8 cellular contexts compared by ENCODE assay signal in the genomic region with DNA sequence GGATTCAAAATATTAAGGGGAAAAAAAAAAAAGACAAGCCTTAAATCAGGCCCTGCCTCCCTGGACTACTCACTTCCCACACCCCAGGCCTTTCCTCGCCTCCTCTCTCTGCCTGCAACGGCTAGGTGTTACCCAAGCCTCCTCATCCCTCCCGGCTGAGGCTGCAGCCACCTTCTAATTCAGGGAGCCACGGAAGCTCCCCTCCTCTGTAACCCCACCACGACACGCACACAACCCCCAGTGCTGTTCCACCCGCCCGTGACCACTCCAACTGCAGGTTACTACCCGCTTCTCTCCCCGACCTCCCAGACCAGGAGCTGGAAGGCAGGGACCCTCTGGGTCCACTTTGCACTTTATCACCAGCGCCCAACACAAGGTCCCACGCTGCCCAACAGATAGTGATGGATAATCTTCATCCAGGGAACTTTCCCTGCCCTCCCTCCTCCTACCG. TPM values are rescaled to one million over a fixed set of nuclear protein-coding genes. Genes with fewer than 3 reads are reported as not detected.
DNase-seq lines count a peak whose midpoint lies in the region; ATAC-seq and TF ChIP-seq lines count a peak whose summit lies in the region.

No MANE protein-coding gene starts in this region.

- ATAC-seq in natural killer cell treated with Interleukin-12 subunit alpha and Interleukin-12 subunit beta and Interleukin-15 and Interleukin-18, amount 100 ng/mL, for 72 hours: no peak
- no peak for ATAC-seq in HG03196 (IDR thresholded peaks at IDR 0.05; ENCODE audit: unreplicated experiment)

- no peak overlapping the region for H3K27ac Mint-ChIP-seq in natural killer cell treated with Interleukin-12 subunit alpha and Interleukin-12 subunit beta and Interleukin-15 and Interleukin-18, amount 100 ng/mL, for 72 hours

- H2AFZ ChIP-seq in Loucy (ENCODE audit: low read length): peak overlapping the region; percentile 89

- H3K36me3 ChIP-seq in Loucy (ENCODE audit: insufficient read depth, low read length): no peaks in the 10 kb centered on the region

- H3K36me3 Mint-ChIP-seq in natural killer cell treated with Interleukin-12 subunit alpha and Interleukin-12 subunit beta and Interleukin-15 and Interleukin-18, amount 100 ng/mL, for 72 hours: no peaks in the 10 kb centered on the region

- peaks cover 5% of the 10 kb centered on the region; the same call in 1 of the 2 replicates for H3F3A ChIP-seq in Loucy (ENCODE audit: low read depth)

- H3K79me2 ChIP-seq in Loucy (ENCODE audit: insufficient read depth, low read length): no peaks in the 10 kb centered on the region

- peaks cover 22 to 42% of the 10 kb centered on the region in 2 donors for H3K27me3 Mint-ChIP-seq in natural killer cell treated with Interleukin-12 subunit alpha and Interleukin-12 subunit beta and Interleukin-15 and Interleukin-18, amount 100 ng/mL, for 72 hours

- H4K20me1 ChIP-seq in Loucy (ENCODE audit: insufficient read depth, low read length, poor library complexity, severe bottlenecking): no peaks in the 10 kb centered on the region

- peaks cover 10% of the 10 kb centered on the region in 2 donors for H3K4me1 Mint-ChIP-seq in natural killer cell treated with Interleukin-12 subunit alpha and Interleukin-12 subunit beta and Interleukin-15 and Interleukin-18, amount 100 ng/mL, for 72 hours (ENCODE audit: low read depth in 2 of 2)

- no peaks in the 10 kb centered on the region for H3K9me3 ChIP-seq in Loucy (ENCODE audit: insufficient read depth, low read depth, low read length)

- DNase-seq in AG20443 (ENCODE audit: low spot score): peak; percentile 82
- DNase-seq in dorsolateral prefrontal cortex: no peak
- DNase-seq in natural killer cell treated with Interleukin-12 subunit alpha and Interleukin-12 subunit beta and Interleukin-15 and Interleukin-18, amount 100 ng/mL, for 72 hours (ENCODE audit: low spot score): no peak
- no peak for DNase-seq in UCSD-AML1 (lab: John Stamatoyannopoulos, UW; ENCODE audit: unreplicated experiment)
- DNase-seq in NCI-H1105 treated with DMSO at 0.1 percent for 48 hours (lab: John Stamatoyannopoulos, UW): no peak
- DNase-seq in NCI-H1694 treated with DMSO at 0.1 percent for 48 hours (lab: John Stamatoyannopoulos, UW): no peak

- H3K9me3 Mint-ChIP-seq in natural killer cell treated with Interleukin-12 subunit alpha and Interleukin-12 subunit beta and Interleukin-15 and Interleukin-18, amount 100 ng/mL, for 72 hours: no peaks in the 10 kb centered on the region

- no peak overlapping the region for H3K27ac ChIP-seq in dorsolateral prefrontal cortex

- TF ChIP-seq CTCF in Loucy (conservative IDR thresholded peaks at IDR 0.05; ENCODE audit: low read length): no peak
- no peak for TF ChIP-seq CTCF in dorsolateral prefrontal cortex (IDR thresholded peaks at IDR 0.05 in 54 of 56, conservative IDR thresholded peaks at IDR 0.05 in 2 of 56; ENCODE audit: low read depth in 1 of 56, partially characterized antibody in 56 of 56)

- intact Hi-C loops in dorsolateral prefrontal cortex (cut with DNase I): no loop called here

- H3K4me1 ChIP-seq in Loucy (ENCODE audit: insufficient read depth, low read length, poor library complexity, severe bottlenecking): peaks cover 15% of the 10 kb centered on the region

- H3K4me3 Mint-ChIP-seq in natural killer cell treated with Interleukin-12 subunit alpha and Interleukin-12 subunit beta and Interleukin-15 and Interleukin-18, amount 100 ng/mL, for 72 hours: peak overlapping the region; percentile 63

- no peaks in the 10 kb centered on the region for H3K9me2 ChIP-seq in Loucy (replicated peaks; ENCODE audit: low read depth, low read length)

- peak overlapping the region; percentile 60 for H3K9ac ChIP-seq in Loucy (ENCODE audit: low read depth, low read length, poor library complexity, severe bottlenecking)

- H3K4me3 ChIP-seq in Loucy (ENCODE audit: low read length, poor library complexity, severe bottlenecking): peak overlapping the region; percentile 85
- H3K4me3 ChIP-seq in dorsolateral prefrontal cortex: peak overlapping the region in 58 of 59 donors; percentile 38 to 77 (median 66)

- H3K27me3 ChIP-seq in Loucy (ENCODE audit: insufficient read depth, low read length, poor library complexity, severe bottlenecking) (no peaks in the 10 kb centered on the region), dorsolateral prefrontal cortex (peaks cover 0 to 31% (median 0%) of the 10 kb centered on the region in 45 donors)

- peak overlapping the region; percentile 99 for H3K4me2 ChIP-seq in Loucy (ENCODE audit: low read depth, low read length, poor library complexity, severe bottlenecking)

RNA-seq across cellular contexts. Expression of a gene that starts 0.9 kb away (rescaled TPM):
- 10 to 100 TPM in 3 of 120 experiments, 1 to 10 TPM in 117; 2.3 to 14.1 (median 5.1) TPM for total RNA-seq in dorsolateral prefrontal cortex
- total RNA-seq in natural killer cell treated with Interleukin-12 subunit alpha and Interleukin-12 subunit beta and Interleukin-15 and Interleukin-18, amount 100 ng/mL, for 72 hours: 1 to 10 TPM in 1 of 2 donors, under 1 TPM in 1; 1.00 to 1.4 TPM

RNA-seq across cellular contexts. Expression of a gene that starts 24.8 kb away (rescaled TPM):
- total RNA-seq in dorsolateral prefrontal cortex: 10 to 100 TPM in 27 of 120 experiments, 1 to 10 TPM in 93; 1.8 to 38.0 (median 6.3) TPM
- total RNA-seq in natural killer cell treated with Interleukin-12 subunit alpha and Interleukin-12 subunit beta and Interleukin-15 and Interleukin-18, amount 100 ng/mL, for 72 hours: 1 to 10 TPM in 1 of 2 donors, under 1 TPM in 1; 0.33 to 1.0 TPM

RNA-seq across cellular contexts. Expression of a gene that starts 36.2 kb away (rescaled TPM):
- 10 to 100 TPM in 95 of 120 experiments, 1 to 10 TPM in 25; 6.9 to 22.1 (median 12.1) TPM for total RNA-seq in dorsolateral prefrontal cortex
- total RNA-seq in natural killer cell treated with Interleukin-12 subunit alpha and Interleukin-12 subunit beta and Interleukin-15 and Interleukin-18, amount 100 ng/mL, for 72 hours: 1 to 10 TPM; 3.1 to 3.2 TPM

RNA-seq across cellular contexts. Expression of a gene that starts 36.3 kb away (rescaled TPM):
- 1 to 10 TPM in 6 of 120 experiments, under 1 TPM in 94, not detected in 20; 0.22 to 1.7 (median 0.50) TPM for total RNA-seq in dorsolateral prefrontal cortex
- not detected for total RNA-seq in natural killer cell treated with Interleukin-12 subunit alpha and Interleukin-12 subunit beta and Interleukin-15 and Interleukin-18, amount 100 ng/mL, for 72 hours
